Comparison of ENCODE assay signal across 8 cellular contexts in the genomic region with DNA sequence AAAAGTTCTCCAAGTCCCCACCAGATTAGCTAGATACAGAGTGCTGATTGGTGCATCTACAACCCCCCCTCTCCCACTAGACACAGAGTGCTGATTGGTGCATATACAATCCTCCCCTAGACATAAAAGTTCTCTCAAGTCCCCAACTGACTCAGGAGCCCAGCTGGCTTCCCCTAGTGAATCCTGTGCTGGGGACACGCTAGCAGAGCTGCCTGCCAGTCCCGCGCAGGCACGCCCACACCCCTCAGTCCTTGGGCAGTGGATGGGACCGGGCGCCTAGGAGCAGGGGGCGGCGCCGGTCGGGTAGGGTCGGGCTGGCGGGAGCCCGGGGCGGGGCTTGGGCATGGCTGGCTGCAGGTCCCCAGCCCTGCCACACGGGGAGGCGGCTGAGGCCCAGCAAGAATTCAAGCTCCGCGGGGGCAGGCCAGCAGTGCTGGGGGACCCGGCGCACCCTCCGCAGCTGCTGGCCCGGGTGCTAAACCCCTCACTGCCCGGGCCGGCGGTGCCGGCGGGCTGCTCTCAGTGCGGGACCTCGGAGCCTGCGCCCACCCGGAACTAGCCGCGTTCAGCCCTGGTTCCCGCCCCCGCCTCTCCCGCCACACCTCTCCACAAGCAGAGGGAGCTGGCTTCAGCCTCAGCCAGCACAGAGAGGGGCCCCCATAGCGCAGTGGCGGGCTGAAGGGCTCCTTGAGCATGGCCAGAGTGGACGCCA.
DNase-seq lines count a peak whose midpoint lies in the region; ATAC-seq lines count a peak whose summit lies in the region.

No MANE protein-coding gene starts in this region.

- peaks cover 6 to 18% (median 10%) of the 10 kb centered on the region in 10 experiments; a peak in 17 of 20 replicates for H3K4me1 ChIP-seq in BLaER1 treated with 17β-estradiol and CSF1 and Interleukin-3, amounts not matched to agents 10 nM and 100 nM
- no peaks in the 10 kb centered on the region for H3K4me1 ChIP-seq in mesendoderm (ENCODE audit: control insufficient read depth, low read depth, low read length)

- DNase-seq in NCI-H510A (lab: John Stamatoyannopoulos, UW) (peak; percentile 74), mesendoderm (peak; percentile 95)
- DNase-seq in activated CD4-positive, alpha-beta T cell treated with anti-CD3 and anti-CD28 coated beads, Interleukin-2, amount 50 U/mL, for 1 hour: peak; percentile 65
- peak; percentile 46 for DNase-seq in effector CD4-positive, alpha-beta T cell
- peak; percentile 76 to 77 for DNase-seq in stimulated activated CD8-positive, alpha-beta memory T cell treated with anti-CD3 and anti-CD28 coated beads, Interleukin-15, amount 100 ng/mL, for 48 hours (ENCODE audit: low read depth in 2 of 2)

- peak overlapping the region; percentile 69 to 93 (median 82) for H3K4me2 ChIP-seq in BLaER1 treated with 17β-estradiol and CSF1 and Interleukin-3, amounts not matched to agents 10 nM and 100 nM
- H3K4me2 ChIP-seq in mesendoderm (ENCODE audit: low read length): peak overlapping the region; percentile 73

- no peak overlapping the region for H2AK5ac ChIP-seq in mesendoderm (ENCODE audit: low read length)

- H3K36me3 ChIP-seq in BLaER1 treated with 17β-estradiol and CSF1 and Interleukin-3, amounts not matched to agents 10 nM and 100 nM: no peaks in the 10 kb centered on the region
- no peaks in the 10 kb centered on the region for H3K36me3 ChIP-seq in mesendoderm (ENCODE audit: control insufficient read depth, insufficient read depth, low read length)

- ATAC-seq in GM19043 (IDR thresholded peaks at IDR 0.05; ENCODE audit: low read depth, unreplicated experiment) (peak; percentile 99), HG03280 (IDR thresholded peaks at IDR 0.05; ENCODE audit: unreplicated experiment) (peak; percentile 100)

- WGBS in mesendoderm (ENCODE audit: extremely low coverage, insufficient coverage, low lambda C conversion rate): no CpG with 5 or more reads among the region's 39 CpGs

- no peak overlapping the region for H4K8ac ChIP-seq in mesendoderm (ENCODE audit: low read depth, low read length)

- H3K9me3 ChIP-seq in BLaER1 treated with 17β-estradiol and CSF1 and Interleukin-3, amounts not matched to agents 10 nM and 100 nM (replicated peaks in 1 of 11): peaks cover 0 to 17% (median 9%) of the 10 kb centered on the region in 11 experiments; a peak in 10 of 22 replicates

- peak overlapping the region; percentile 63 to 74 (median 70) for H3K4me3 ChIP-seq in BLaER1 treated with 17β-estradiol and CSF1 and Interleukin-3, amounts not matched to agents 10 nM and 100 nM
- H3K4me3 ChIP-seq in mesendoderm (ENCODE audit: low read length): peak overlapping the region; percentile 23

- H2BK5ac ChIP-seq in mesendoderm (ENCODE audit: low read length): no peak overlapping the region

- no peak overlapping the region for H4K5ac ChIP-seq in mesendoderm (ENCODE audit: low read length)

- no peak overlapping the region for H3K4ac ChIP-seq in mesendoderm (ENCODE audit: low read depth, low read length)

- H2BK15ac ChIP-seq in mesendoderm (replicated peaks; ENCODE audit: low read depth): no peak overlapping the region

- H2BK120ac ChIP-seq in mesendoderm (ENCODE audit: low read depth, low read length): no peak overlapping the region

- H3K27me3 ChIP-seq in BLaER1 treated with 17β-estradiol and CSF1 and Interleukin-3, amounts not matched to agents 10 nM and 100 nM: no peaks in the 10 kb centered on the region
- no peaks in the 10 kb centered on the region for H3K27me3 ChIP-seq in mesendoderm (ENCODE audit: insufficient read depth, low read length, poor library complexity)

- peak overlapping the region; percentile 44 to 82 (median 75); a peak in 21 of 22 replicates for H3K27ac ChIP-seq in BLaER1 treated with 17β-estradiol and CSF1 and Interleukin-3, amounts not matched to agents 10 nM and 100 nM
- no peak overlapping the region for H3K27ac ChIP-seq in mesendoderm (ENCODE audit: low read depth, low read length)

- no peaks in the 10 kb centered on the region for H3K79me2 ChIP-seq in mesendoderm (ENCODE audit: control insufficient read depth, insufficient read depth, low read length)

- no peaks in the 10 kb centered on the region for H3K79me1 ChIP-seq in mesendoderm (ENCODE audit: low read length)

- no peak overlapping the region for H3K23ac ChIP-seq in mesendoderm (ENCODE audit: low read length)

- peak overlapping the region; percentile 24 for H3K18ac ChIP-seq in mesendoderm (ENCODE audit: low read length)

- H3K9ac ChIP-seq in BLaER1 treated with 17β-estradiol and CSF1 and Interleukin-3, amounts not matched to agents 10 nM and 100 nM: peak overlapping the region; percentile 70 to 83 (median 80)
- H3K9ac ChIP-seq in mesendoderm (ENCODE audit: low read length): peak overlapping the region; percentile 70

- H3K56ac ChIP-seq in mesendoderm (ENCODE audit: low read length): peak overlapping the region; percentile 90

- H4K20me1 ChIP-seq in BLaER1 treated with 17β-estradiol and CSF1 and Interleukin-3, amounts not matched to agents 10 nM and 100 nM: no peaks in the 10 kb centered on the region
